In genomic region chr9:124357591-124358361, GRCh38 we compare ENCODE assay signal across 11 cellular contexts. TPM values are rescaled to one million over a fixed set of nuclear protein-coding genes. Genes with fewer than 3 reads are reported as not detected.
A peak's percentile ranks its signal among the peaks of the same experiment; 100 is the strongest.
DNase-seq lines count a peak whose midpoint lies in the region; ATAC-seq and TF ChIP-seq lines count a peak whose summit lies in the region.
"Had no signal": no experiment of that assay in that cellular context is flagged by ENCODE, and none has a peak within 500 bp of the region (broad histone marks: within the 10 kb centered on the region; RNA-seq: fewer than 3 reads in every experiment).

No MANE protein-coding gene starts in this region.

- no peaks in the 10 kb centered on the region for H3K9me3 Mint-ChIP-seq in stimulated activated naive CD8-positive, alpha-beta T cell treated with anti-CD3 and anti-CD28 coated beads, Interleukin-15, amount 100 ng/mL, for 72 hours
- H3K9me3 Mint-ChIP-seq in nephron progenitor cell, result no peaks in the 10 kb centered on the region

- in situ Hi-C loops in Panc1 (cut with HindIII; ENCODE audit: low pct_unique_long_range_greater_than_20kb, low sequenced_read_pairs), result no loop called here

- H3K27ac Mint-ChIP-seq in stimulated activated naive CD8-positive, alpha-beta T cell treated with anti-CD3 and anti-CD28 coated beads, Interleukin-15, amount 100 ng/mL, for 72 hours, result peak overlapping the region; percentile 54 to 75
- no peak overlapping the region for H3K27ac Mint-ChIP-seq in nephron progenitor cell

- H3K36me3 Mint-ChIP-seq in nephron progenitor cell (ENCODE audit: low read depth), result peaks cover 33% of the 10 kb centered on the region

- no peaks in the 10 kb centered on the region for H3K9me3 ChIP-seq in cardiac muscle cell (ENCODE audit: low read depth)
- H3K9me3 ChIP-seq in Panc1 (ENCODE audit: control insufficient read depth, insufficient read depth, low read depth, low read length), result no peaks in the 10 kb centered on the region

- no peak overlapping the region for H3K4me3 Mint-ChIP-seq in stimulated activated naive CD8-positive, alpha-beta T cell treated with anti-CD3 and anti-CD28 coated beads, Interleukin-15, amount 100 ng/mL, for 72 hours
- H3K4me3 Mint-ChIP-seq in nephron progenitor cell, result no peak overlapping the region

- H3K4me1 ChIP-seq in cardiac muscle cell (ENCODE audit: low read depth) (peaks cover 6% of the 10 kb centered on the region), Panc1 (ENCODE audit: control insufficient read depth, insufficient read depth, low read length) (peaks cover 47% of the 10 kb centered on the region)

- no peaks in the 10 kb centered on the region for H3K27me3 ChIP-seq in cardiac muscle cell
- no peaks in the 10 kb centered on the region for H3K27me3 ChIP-seq in Panc1 (ENCODE audit: control insufficient read depth, insufficient read depth, low read length)
- H3K27me3 ChIP-seq: dorsolateral prefrontal cortex had no signal

- H3K27ac ChIP-seq in cardiac muscle cell, result no peak overlapping the region
- H3K27ac ChIP-seq in Panc1 (ENCODE audit: low read length), result peak overlapping the region; percentile 42
- H3K27ac ChIP-seq: dorsolateral prefrontal cortex had no signal

- H3K27me3 Mint-ChIP-seq in stimulated activated naive CD8-positive, alpha-beta T cell treated with anti-CD3 and anti-CD28 coated beads, Interleukin-15, amount 100 ng/mL, for 72 hours, result no peaks in the 10 kb centered on the region
- H3K27me3 Mint-ChIP-seq in nephron progenitor cell (ENCODE audit: low read depth, poor library complexity), result no peaks in the 10 kb centered on the region

- peak; percentile 21 for TF ChIP-seq CTCF in cardiac muscle cell (IDR thresholded peaks at IDR 0.05; ENCODE audit: low read depth, low read length)
- TF ChIP-seq CTCF in Panc1 (IDR thresholded peaks at IDR 0.05), result peak; percentile 69; the same call in 1 of the 2 replicates
- peak; percentile 34 for TF ChIP-seq CTCF in epithelial cell of proximal tubule (conservative IDR thresholded peaks at IDR 0.05; ENCODE audit: low read depth, low read length)
- no peak for TF ChIP-seq CTCF in nephron progenitor cell (IDR thresholded peaks at IDR 0.05)

- no TSS peak for BruUV-seq in Panc1 (replicated peaks; lab: Mats Ljungman, UMichigan)

- H3K4me3 ChIP-seq in cardiac muscle cell (no peak overlapping the region), Panc1 (ENCODE audit: low read depth in 2 of 2, low read length in 2 of 2) (no peak overlapping the region), epithelial cell of proximal tubule (ENCODE audit: low read depth, low read length) (no peak overlapping the region)
- H3K4me3 ChIP-seq: dorsolateral prefrontal cortex had no signal

- POLR2A ChIA-PET in Panc1 (lab: Charles Lee), result no interaction called here

- H3K4me1 Mint-ChIP-seq in stimulated activated naive CD8-positive, alpha-beta T cell treated with anti-CD3 and anti-CD28 coated beads, Interleukin-15, amount 100 ng/mL, for 72 hours, result peaks cover 43% of the 10 kb centered on the region
- H3K4me1 Mint-ChIP-seq in nephron progenitor cell, result peaks cover 23% of the 10 kb centered on the region

- peaks cover 8% of the 10 kb centered on the region for H3K36me3 ChIP-seq in cardiac muscle cell
- H3K36me3 ChIP-seq in Panc1 (ENCODE audit: control insufficient read depth, insufficient read depth, low read length), result no peaks in the 10 kb centered on the region

- CTCF ChIA-PET in Panc1 (lab: Charles Lee), result no interaction called here

- intact Hi-C loops in Right ventricle myocardium inferior (cut with DNase I), result no loop called here
- intact Hi-C loops in Panc1 (cut with micrococcal nuclease; ENCODE audit: unreplicated experiment), result no loop called here

- DNase-seq in cardiac muscle cell (ENCODE audit: low read depth in 1 of 2, low spot score in 1 of 2), result no peak
- no peak for DNase-seq in Right ventricle myocardium inferior (ENCODE audit: missing footprints)
- no peak for DNase-seq in Panc1 (ENCODE audit: low read depth, low spot score)
- DNase-seq in epithelial cell of proximal tubule (ENCODE audit: low read depth), result no peak
- no peak for DNase-seq in stimulated activated naive CD8-positive, alpha-beta T cell treated with anti-CD3 and anti-CD28 coated beads, Interleukin-15, amount 100 ng/mL, for 72 hours
- no peak for DNase-seq in activated CD4-positive, CD25-positive, alpha-beta regulatory T cell treated with anti-CD3 and anti-CD28 coated beads, Interleukin-2, amount 50 U/mL, for 72 hours
- DNase-seq in nephron progenitor cell, result no peak
- DNase-seq: activated CD4-positive, alpha-beta T cell treated with anti-CD3 and anti-CD28 coated beads, Interleukin-2, amount 50 U/mL, for 48 hours; dorsolateral prefrontal cortex; NCI-H510A treated with DMSO at 0.1 percent for 48 hours had no signal

- ATAC-seq in Right ventricle myocardium inferior, result no peak
- ATAC-seq in Panc1, result peak; percentile 12; the same call in 1 of the 2 replicates
- ATAC-seq in stimulated activated naive CD8-positive, alpha-beta T cell treated with anti-CD3 and anti-CD28 coated beads, Interleukin-15, amount 100 ng/mL, for 72 hours, result no peak
- ATAC-seq in HG03196 (IDR thresholded peaks at IDR 0.05; ENCODE audit: unreplicated experiment), result no peak

RNA-seq across cellular contexts. Expression of gene PSMB7, which starts 57.5 kb away (rescaled TPM):
- total RNA-seq in cardiac muscle cell (160 and 216 TPM in 2 replicates), Right ventricle myocardium inferior (185 TPM), Panc1 (2021; ENCODE audit: unreplicated experiment) (167 TPM), epithelial cell of proximal tubule (193 and 348 TPM in 2 replicates)
- polyA plus RNA-seq in cardiac muscle cell, result 226 and 282 TPM in 2 replicates
- 181 TPM for polyA plus RNA-seq in Panc1 (2012; ENCODE audit: insufficient read length)
